ENCODE assay signal across 1 cellular context in genomic region chr2:23651187-23651983, GRCh38.
TF ChIP-seq lines count a peak whose summit lies in the region.

No MANE protein-coding gene starts in this region.

TF ChIP-seq in K562, 482 proteins besides CTCF, POLR2A, EP300 and RAD21 (continued from another document):
- TF ChIP-seq MGA (IDR thresholded peaks at IDR 0.05) = 0 out of 2 replicates have a peak, but pooled peaks have one; percentile 22
- no peak for TF ChIP-seq NFXL1 (CRISPR knock-in tag; IDR thresholded peaks at IDR 0.05)
- TF ChIP-seq TARDBP (IDR thresholded peaks at IDR 0.05) = no peak
- no peak for TF ChIP-seq ZNF445 (CRISPR knock-in tag; IDR thresholded peaks at IDR 0.05; ENCODE audit: low read depth)
- no peak for TF ChIP-seq SNRNP70 (optimal IDR thresholded peaks at IDR 0.05; ENCODE audit: low read depth, low read length)
- no peak for TF ChIP-seq MED1 (CRISPR knock-in tag; IDR thresholded peaks at IDR 0.05; ENCODE audit: borderline replicate concordance)
- TF ChIP-seq ATF7 (IDR thresholded peaks at IDR 0.05) = peak; percentile 46; the same call in 1 of the 2 replicates
- 0 out of 2 replicates have a peak, but pooled peaks have one; percentile 11 for TF ChIP-seq NFE2 (IDR thresholded peaks at IDR 0.05; ENCODE audit: low read depth)
- no peak for TF ChIP-seq NFIC (IDR thresholded peaks at IDR 0.05)
- peak; percentile 5; the same call in 1 of the 2 replicates for TF ChIP-seq SPI1 (IDR thresholded peaks at IDR 0.05; ENCODE audit: borderline replicate concordance, low read depth, low read length)
